In the genomic region with DNA sequence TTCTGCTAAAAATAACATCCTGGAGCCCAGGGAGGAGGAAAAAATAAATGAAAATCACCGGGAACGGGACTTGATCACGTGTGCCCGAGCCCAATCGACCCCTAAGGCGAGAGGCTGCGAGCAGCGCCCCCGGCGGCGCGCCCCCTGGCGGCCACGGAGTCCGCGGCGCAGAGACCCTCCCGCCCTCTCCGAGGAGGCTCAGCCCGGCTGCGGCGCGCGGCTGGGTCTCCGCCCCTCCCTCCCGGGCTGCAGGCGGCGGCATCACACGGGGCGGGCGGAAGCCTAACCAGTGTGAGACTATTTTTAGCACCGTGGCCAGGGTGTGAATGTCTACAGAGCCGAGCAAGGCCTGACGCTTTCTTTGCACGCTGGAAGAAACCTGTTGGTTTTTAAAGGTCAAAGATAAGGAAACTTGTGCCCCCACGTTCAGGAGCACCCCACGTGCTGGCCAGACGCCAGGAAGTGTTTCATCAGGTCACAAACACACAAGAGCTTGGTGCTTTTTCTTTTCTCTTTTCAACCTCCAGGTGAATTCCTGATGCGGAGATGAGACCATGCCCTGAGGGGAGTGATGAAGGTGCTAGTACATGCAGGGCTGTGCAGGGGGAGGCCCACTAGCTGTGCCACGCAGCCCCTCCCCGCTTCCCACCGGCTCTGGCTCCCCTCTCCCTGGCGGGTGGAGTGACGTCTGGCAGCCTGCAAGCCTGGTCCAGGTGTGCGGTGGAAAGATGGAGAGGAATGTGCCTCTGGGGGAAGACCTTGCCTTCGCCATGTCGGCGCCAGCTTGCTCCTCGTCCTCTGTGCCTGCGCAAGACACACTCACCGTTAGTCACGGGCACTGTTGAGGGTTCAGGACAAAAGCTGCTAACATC, we compare ENCODE assay signal across 1 cellular context.
TF ChIP-seq lines count a peak whose summit lies in the region.

No MANE protein-coding gene starts in this region.

TF ChIP-seq in HepG2, 621 proteins besides CTCF, POLR2A, EP300 and RAD21 (continued from another document and continues in another):
- TF ChIP-seq, protein P1, sequence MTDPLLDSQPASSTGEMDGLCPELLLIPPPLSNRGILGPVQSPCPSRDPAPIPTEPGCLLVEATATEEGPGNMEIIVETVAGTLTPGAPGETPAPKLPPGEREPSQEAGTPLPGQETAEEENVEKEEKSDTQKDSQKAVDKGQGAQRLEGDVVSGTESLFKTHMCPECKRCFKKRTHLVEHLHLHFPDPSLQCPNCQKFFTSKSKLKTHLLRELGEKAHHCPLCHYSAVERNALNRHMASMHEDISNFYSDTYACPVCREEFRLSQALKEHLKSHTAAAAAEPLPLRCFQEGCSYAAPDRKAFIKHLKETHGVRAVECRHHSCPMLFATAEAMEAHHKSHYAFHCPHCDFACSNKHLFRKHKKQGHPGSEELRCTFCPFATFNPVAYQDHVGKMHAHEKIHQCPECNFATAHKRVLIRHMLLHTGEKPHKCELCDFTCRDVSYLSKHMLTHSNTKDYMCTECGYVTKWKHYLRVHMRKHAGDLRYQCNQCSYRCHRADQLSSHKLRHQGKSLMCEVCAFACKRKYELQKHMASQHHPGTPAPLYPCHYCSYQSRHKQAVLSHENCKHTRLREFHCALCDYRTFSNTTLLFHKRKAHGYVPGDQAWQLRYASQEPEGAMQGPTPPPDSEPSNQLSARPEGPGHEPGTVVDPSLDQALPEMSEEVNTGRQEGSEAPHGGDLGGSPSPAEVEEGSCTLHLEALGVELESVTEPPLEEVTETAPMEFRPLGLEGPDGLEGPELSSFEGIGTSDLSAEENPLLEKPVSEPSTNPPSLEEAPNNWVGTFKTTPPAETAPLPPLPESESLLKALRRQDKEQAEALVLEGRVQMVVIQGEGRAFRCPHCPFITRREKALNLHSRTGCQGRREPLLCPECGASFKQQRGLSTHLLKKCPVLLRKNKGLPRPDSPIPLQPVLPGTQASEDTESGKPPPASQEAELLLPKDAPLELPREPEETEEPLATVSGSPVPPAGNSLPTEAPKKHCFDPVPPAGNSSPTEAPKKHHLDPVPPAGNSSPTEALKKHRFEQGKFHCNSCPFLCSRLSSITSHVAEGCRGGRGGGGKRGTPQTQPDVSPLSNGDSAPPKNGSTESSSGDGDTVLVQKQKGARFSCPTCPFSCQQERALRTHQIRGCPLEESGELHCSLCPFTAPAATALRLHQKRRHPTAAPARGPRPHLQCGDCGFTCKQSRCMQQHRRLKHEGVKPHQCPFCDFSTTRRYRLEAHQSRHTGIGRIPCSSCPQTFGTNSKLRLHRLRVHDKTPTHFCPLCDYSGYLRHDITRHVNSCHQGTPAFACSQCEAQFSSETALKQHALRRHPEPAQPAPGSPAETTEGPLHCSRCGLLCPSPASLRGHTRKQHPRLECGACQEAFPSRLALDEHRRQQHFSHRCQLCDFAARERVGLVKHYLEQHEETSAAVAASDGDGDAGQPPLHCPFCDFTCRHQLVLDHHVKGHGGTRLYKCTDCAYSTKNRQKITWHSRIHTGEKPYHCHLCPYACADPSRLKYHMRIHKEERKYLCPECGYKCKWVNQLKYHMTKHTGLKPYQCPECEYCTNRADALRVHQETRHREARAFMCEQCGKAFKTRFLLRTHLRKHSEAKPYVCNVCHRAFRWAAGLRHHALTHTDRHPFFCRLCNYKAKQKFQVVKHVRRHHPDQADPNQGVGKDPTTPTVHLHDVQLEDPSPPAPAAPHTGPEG (CRISPR knock-in tag; IDR thresholded peaks at IDR 0.05), result no peak
- TF ChIP-seq CAMTA2 (CRISPR knock-in tag; IDR thresholded peaks at IDR 0.05; ENCODE audit: borderline replicate concordance) (no peak), GMEB2 (CRISPR knock-in tag; IDR thresholded peaks at IDR 0.05; ENCODE audit: low read depth) (no peak), ZNF747 (CRISPR knock-in tag; IDR thresholded peaks at IDR 0.05; ENCODE audit: borderline replicate concordance) (no peak), ZNF282 (IDR thresholded peaks at IDR 0.05; ENCODE audit: partially characterized antibody) (no peak), PHF20 (CRISPR knock-in tag; IDR thresholded peaks at IDR 0.05) (0 out of 2 replicates have a peak, but pooled peaks have one; percentile 28), TBX3 (IDR thresholded peaks at IDR 0.05; ENCODE audit: borderline replicate concordance) (no peak), SRSF1 (optimal IDR thresholded peaks at IDR 0.05; ENCODE audit: low read depth, low read length) (no peak), IRF2 (CRISPR knock-in tag; IDR thresholded peaks at IDR 0.05) (no peak; the same call in 1 of the 2 replicates), MED1 (CRISPR knock-in tag; IDR thresholded peaks at IDR 0.05) (peak; percentile 45), ZNF503 (CRISPR knock-in tag; IDR thresholded peaks at IDR 0.05) (no peak), ZNF543 (CRISPR knock-in tag; IDR thresholded peaks at IDR 0.05) (no peak; the same call in 1 of the 2 replicates), GZF1 (CRISPR knock-in tag; IDR thresholded peaks at IDR 0.05) (no peak), ZBTB14 (CRISPR knock-in tag; IDR thresholded peaks at IDR 0.05) (no peak), JARID2 (CRISPR knock-in tag; IDR thresholded peaks at IDR 0.05; ENCODE audit: insufficient replicate concordance) (no peak), NCOA5 (CRISPR knock-in tag; IDR thresholded peaks at IDR 0.05) (no peak), ZNF891 (CRISPR knock-in tag; IDR thresholded peaks at IDR 0.05) (no peak), PHF21A (CRISPR knock-in tag; IDR thresholded peaks at IDR 0.05) (peak; percentile 63; the same call in 1 of the 2 replicates), IKZF4 (CRISPR knock-in tag; IDR thresholded peaks at IDR 0.05; ENCODE audit: borderline replicate concordance, low read depth, not compliant biosample characterization) (no peak), ZNF691 (CRISPR knock-in tag; IDR thresholded peaks at IDR 0.05; ENCODE audit: borderline replicate concordance, low read depth) (peak; percentile 70; the same call in 1 of the 2 replicates), RFXANK (CRISPR knock-in tag; IDR thresholded peaks at IDR 0.05) (no peak), KLF11 (CRISPR knock-in tag; IDR thresholded peaks at IDR 0.05) (no peak)
- TF ChIP-seq, protein P2, sequence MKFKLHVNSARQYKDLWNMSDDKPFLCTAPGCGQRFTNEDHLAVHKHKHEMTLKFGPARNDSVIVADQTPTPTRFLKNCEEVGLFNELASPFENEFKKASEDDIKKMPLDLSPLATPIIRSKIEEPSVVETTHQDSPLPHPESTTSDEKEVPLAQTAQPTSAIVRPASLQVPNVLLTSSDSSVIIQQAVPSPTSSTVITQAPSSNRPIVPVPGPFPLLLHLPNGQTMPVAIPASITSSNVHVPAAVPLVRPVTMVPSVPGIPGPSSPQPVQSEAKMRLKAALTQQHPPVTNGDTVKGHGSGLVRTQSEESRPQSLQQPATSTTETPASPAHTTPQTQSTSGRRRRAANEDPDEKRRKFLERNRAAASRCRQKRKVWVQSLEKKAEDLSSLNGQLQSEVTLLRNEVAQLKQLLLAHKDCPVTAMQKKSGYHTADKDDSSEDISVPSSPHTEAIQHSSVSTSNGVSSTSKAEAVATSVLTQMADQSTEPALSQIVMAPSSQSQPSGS (CRISPR knock-in tag; IDR thresholded peaks at IDR 0.05), result no peak
- TF ChIP-seq, protein P3, sequence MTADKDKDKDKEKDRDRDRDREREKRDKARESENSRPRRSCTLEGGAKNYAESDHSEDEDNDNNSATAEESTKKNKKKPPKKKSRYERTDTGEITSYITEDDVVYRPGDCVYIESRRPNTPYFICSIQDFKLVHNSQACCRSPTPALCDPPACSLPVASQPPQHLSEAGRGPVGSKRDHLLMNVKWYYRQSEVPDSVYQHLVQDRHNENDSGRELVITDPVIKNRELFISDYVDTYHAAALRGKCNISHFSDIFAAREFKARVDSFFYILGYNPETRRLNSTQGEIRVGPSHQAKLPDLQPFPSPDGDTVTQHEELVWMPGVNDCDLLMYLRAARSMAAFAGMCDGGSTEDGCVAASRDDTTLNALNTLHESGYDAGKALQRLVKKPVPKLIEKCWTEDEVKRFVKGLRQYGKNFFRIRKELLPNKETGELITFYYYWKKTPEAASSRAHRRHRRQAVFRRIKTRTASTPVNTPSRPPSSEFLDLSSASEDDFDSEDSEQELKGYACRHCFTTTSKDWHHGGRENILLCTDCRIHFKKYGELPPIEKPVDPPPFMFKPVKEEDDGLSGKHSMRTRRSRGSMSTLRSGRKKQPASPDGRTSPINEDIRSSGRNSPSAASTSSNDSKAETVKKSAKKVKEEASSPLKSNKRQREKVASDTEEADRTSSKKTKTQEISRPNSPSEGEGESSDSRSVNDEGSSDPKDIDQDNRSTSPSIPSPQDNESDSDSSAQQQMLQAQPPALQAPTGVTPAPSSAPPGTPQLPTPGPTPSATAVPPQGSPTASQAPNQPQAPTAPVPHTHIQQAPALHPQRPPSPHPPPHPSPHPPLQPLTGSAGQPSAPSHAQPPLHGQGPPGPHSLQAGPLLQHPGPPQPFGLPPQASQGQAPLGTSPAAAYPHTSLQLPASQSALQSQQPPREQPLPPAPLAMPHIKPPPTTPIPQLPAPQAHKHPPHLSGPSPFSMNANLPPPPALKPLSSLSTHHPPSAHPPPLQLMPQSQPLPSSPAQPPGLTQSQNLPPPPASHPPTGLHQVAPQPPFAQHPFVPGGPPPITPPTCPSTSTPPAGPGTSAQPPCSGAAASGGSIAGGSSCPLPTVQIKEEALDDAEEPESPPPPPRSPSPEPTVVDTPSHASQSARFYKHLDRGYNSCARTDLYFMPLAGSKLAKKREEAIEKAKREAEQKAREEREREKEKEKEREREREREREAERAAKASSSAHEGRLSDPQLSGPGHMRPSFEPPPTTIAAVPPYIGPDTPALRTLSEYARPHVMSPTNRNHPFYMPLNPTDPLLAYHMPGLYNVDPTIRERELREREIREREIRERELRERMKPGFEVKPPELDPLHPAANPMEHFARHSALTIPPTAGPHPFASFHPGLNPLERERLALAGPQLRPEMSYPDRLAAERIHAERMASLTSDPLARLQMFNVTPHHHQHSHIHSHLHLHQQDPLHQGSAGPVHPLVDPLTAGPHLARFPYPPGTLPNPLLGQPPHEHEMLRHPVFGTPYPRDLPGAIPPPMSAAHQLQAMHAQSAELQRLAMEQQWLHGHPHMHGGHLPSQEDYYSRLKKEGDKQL (CRISPR knock-in tag; IDR thresholded peaks at IDR 0.05; ENCODE audit: low read depth), result no peak
- TF ChIP-seq, protein P4, sequence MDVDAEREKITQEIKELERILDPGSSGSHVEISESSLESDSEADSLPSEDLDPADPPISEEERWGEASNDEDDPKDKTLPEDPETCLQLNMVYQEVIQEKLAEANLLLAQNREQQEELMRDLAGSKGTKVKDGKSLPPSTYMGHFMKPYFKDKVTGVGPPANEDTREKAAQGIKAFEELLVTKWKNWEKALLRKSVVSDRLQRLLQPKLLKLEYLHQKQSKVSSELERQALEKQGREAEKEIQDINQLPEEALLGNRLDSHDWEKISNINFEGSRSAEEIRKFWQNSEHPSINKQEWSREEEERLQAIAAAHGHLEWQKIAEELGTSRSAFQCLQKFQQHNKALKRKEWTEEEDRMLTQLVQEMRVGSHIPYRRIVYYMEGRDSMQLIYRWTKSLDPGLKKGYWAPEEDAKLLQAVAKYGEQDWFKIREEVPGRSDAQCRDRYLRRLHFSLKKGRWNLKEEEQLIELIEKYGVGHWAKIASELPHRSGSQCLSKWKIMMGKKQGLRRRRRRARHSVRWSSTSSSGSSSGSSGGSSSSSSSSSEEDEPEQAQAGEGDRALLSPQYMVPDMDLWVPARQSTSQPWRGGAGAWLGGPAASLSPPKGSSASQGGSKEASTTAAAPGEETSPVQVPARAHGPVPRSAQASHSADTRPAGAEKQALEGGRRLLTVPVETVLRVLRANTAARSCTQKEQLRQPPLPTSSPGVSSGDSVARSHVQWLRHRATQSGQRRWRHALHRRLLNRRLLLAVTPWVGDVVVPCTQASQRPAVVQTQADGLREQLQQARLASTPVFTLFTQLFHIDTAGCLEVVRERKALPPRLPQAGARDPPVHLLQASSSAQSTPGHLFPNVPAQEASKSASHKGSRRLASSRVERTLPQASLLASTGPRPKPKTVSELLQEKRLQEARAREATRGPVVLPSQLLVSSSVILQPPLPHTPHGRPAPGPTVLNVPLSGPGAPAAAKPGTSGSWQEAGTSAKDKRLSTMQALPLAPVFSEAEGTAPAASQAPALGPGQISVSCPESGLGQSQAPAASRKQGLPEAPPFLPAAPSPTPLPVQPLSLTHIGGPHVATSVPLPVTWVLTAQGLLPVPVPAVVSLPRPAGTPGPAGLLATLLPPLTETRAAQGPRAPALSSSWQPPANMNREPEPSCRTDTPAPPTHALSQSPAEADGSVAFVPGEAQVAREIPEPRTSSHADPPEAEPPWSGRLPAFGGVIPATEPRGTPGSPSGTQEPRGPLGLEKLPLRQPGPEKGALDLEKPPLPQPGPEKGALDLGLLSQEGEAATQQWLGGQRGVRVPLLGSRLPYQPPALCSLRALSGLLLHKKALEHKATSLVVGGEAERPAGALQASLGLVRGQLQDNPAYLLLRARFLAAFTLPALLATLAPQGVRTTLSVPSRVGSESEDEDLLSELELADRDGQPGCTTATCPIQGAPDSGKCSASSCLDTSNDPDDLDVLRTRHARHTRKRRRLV (CRISPR knock-in tag; IDR thresholded peaks at IDR 0.05), result no peak
